ENCODE assay signal across 8 cellular contexts in the genomic region with DNA sequence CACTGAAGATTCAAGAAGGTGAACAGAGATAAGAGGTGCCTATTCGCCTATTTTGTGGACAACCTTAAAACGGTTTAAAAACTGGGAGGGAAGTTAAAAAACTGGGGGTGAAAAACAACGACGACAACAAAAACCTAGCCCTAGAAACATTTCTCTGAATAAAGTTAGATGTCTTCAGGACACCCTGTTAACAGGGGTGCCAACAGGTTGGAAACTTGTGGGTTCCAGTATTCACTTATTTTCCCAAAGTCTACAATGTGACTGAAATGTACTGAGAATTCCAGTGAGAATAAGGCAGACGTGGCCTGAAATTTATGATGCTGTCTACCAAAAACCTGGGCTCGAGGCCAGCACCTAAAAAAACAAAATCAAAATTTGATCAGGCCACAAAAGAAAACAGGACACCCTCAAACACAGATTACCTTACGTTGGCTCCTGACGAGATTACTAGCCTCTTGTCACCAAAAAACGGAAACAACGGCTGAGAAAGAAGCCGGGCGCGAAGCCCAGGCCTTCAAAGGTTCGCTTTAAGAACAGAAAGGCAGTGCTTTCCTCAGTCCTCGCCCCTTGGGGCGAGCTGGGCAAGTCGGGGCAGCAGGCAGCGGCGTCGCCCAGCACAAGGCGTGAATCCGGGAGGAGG. TPM values are rescaled to one million over a fixed set of nuclear protein-coding genes. Genes with fewer than 3 reads are reported as not detected.
DNase-seq lines count a peak whose midpoint lies in the region; ATAC-seq and TF ChIP-seq lines count a peak whose summit lies in the region.

No MANE protein-coding gene starts in this region.

- TF ChIP-seq CTCF in hepatocyte (IDR thresholded peaks at IDR 0.05; ENCODE audit: poor library complexity) = no peak

- CTCF ChIA-PET in activated naive CD4-positive, alpha-beta T cell treated with anti-CD3 and anti-CD28 coated beads for 36 hours (lab: Charles Lee) = interaction anchor here (1.2 to 1.5 kb wide), 3 partner anchors 8 to 353 kb away, joined by 3 to 4 read pairs (median 3); no protein-coding TSS in a partner anchor

- H3K27ac ChIP-seq in hepatocyte = peak overlapping the region; percentile 96

- peaks cover 11% of the 10 kb centered on the region for H3K4me1 ChIP-seq in hepatocyte (ENCODE audit: insufficient read depth)

- H3K36me3 ChIP-seq in hepatocyte (replicated peaks; ENCODE audit: insufficient read depth, low read depth) = no peaks in the 10 kb centered on the region

- H2AFZ ChIP-seq in hepatocyte = peak overlapping the region; percentile 88

- H3K27me3 Mint-ChIP-seq in activated naive CD4-positive, alpha-beta T cell treated with anti-CD3 and anti-CD28 coated beads for 36 hours (ENCODE audit: low read depth) = no peaks in the 10 kb centered on the region
- H3K27me3 Mint-ChIP-seq in activated T-helper 1 cell treated with anti-CD3 and anti-CD28 coated beads, Interleukin-12 subunit alpha, Interleukin-12 subunit beta, Interleukin-2, Interleukin-4 antibody, amounts not matched to agents 30 ng/mL and 10 ng/mL and 1 ng/mL, durations not matched to agents 14 hours and 24 hours and 36 hours (ENCODE audit: insufficient read depth) = peaks cover 4% of the 10 kb centered on the region

- peak overlapping the region; percentile 93 for H3K4me2 ChIP-seq in hepatocyte

- intact Hi-C loops in activated naive CD4-positive, alpha-beta T cell treated with anti-CD3 and anti-CD28 coated beads for 36 hours (cut with micrococcal nuclease) = loop anchor here (1.0 to 5.0 kb wide), 6 partner anchors 92 to 568 kb away; partner anchors contain the start of gene ANKRD42
- intact Hi-C loops in activated T-helper 1 cell treated with anti-CD3 and anti-CD28 coated beads, Interleukin-12 subunit alpha, Interleukin-12 subunit beta, Interleukin-2, Interleukin-4 antibody, amounts not matched to agents 30 ng/mL and 10 ng/mL and 1 ng/mL, durations not matched to agents 14 hours and 24 hours and 36 hours (cut with micrococcal nuclease) = loop anchor here (1.0 to 10.0 kb wide), 3 partner anchors 34 to 1410 kb away; partner anchors contain the start of gene ANKRD42

- H3K9me3 ChIP-seq in hepatocyte (ENCODE audit: low read depth) = no peaks in the 10 kb centered on the region

- peak overlapping the region; percentile 98 for H3K27ac Mint-ChIP-seq in activated naive CD4-positive, alpha-beta T cell treated with anti-CD3 and anti-CD28 coated beads for 36 hours
- H3K27ac Mint-ChIP-seq in activated T-helper 1 cell treated with anti-CD3 and anti-CD28 coated beads, Interleukin-12 subunit alpha, Interleukin-12 subunit beta, Interleukin-2, Interleukin-4 antibody, amounts not matched to agents 30 ng/mL and 10 ng/mL and 1 ng/mL, durations not matched to agents 14 hours and 24 hours and 36 hours = peak overlapping the region; percentile 95

- H3K36me3 Mint-ChIP-seq in activated naive CD4-positive, alpha-beta T cell treated with anti-CD3 and anti-CD28 coated beads for 36 hours (ENCODE audit: low read depth) = no peaks in the 10 kb centered on the region
- H3K36me3 Mint-ChIP-seq in activated T-helper 1 cell treated with anti-CD3 and anti-CD28 coated beads, Interleukin-12 subunit alpha, Interleukin-12 subunit beta, Interleukin-2, Interleukin-4 antibody, amounts not matched to agents 30 ng/mL and 10 ng/mL and 1 ng/mL, durations not matched to agents 14 hours and 24 hours and 36 hours (ENCODE audit: low read depth) = peaks cover 16% of the 10 kb centered on the region

- H3K27me3 ChIP-seq in hepatocyte = no peaks in the 10 kb centered on the region

- H3K79me2 ChIP-seq in hepatocyte = peaks cover 49% of the 10 kb centered on the region

- peak; percentile 34 for ATAC-seq in HG03103 (IDR thresholded peaks at IDR 0.05; ENCODE audit: low read depth, unreplicated experiment)
- peak; percentile 44 for ATAC-seq in stimulated activated naive CD8-positive, alpha-beta T cell treated with anti-CD3 and anti-CD28 coated beads, Interleukin-15, Interleukin-2, amounts not matched to agents 100 U/mL and 50 U/mL, for 24 hours

- WGBS in hepatocyte (ENCODE audit: low lambda C conversion rate, missing lambda C conversion rate) = 4% methylated on average over 22 of the region's 22 CpGs

- peak overlapping the region; percentile 50 for H3K4me3 ChIP-seq in hepatocyte

- no peaks in the 10 kb centered on the region for H3K9me2 ChIP-seq in hepatocyte (replicated peaks; ENCODE audit: insufficient read depth)

- peak overlapping the region; percentile 97 for H3K4me3 Mint-ChIP-seq in activated naive CD4-positive, alpha-beta T cell treated with anti-CD3 and anti-CD28 coated beads for 36 hours
- peak overlapping the region; percentile 96 for H3K4me3 Mint-ChIP-seq in activated T-helper 1 cell treated with anti-CD3 and anti-CD28 coated beads, Interleukin-12 subunit alpha, Interleukin-12 subunit beta, Interleukin-2, Interleukin-4 antibody, amounts not matched to agents 30 ng/mL and 10 ng/mL and 1 ng/mL, durations not matched to agents 14 hours and 24 hours and 36 hours

- peaks cover 3% of the 10 kb centered on the region for H4K20me1 ChIP-seq in hepatocyte (ENCODE audit: insufficient read depth, poor library complexity, severe bottlenecking)

- DNase-seq in activated naive CD4-positive, alpha-beta T cell treated with anti-CD3 and anti-CD28 coated beads for 36 hours = no peak
- no peak for DNase-seq in activated naive CD4-positive, alpha-beta T cell treated with anti-CD3 and anti-CD28 coated beads, Interleukin-2, amount 50 U/mL, for 16 hours
- no peak for DNase-seq in activated T-helper 1 cell treated with anti-CD3 and anti-CD28 coated beads, Interleukin-12 subunit alpha, Interleukin-12 subunit beta, Interleukin-2, Interleukin-4 antibody, amounts not matched to agents 30 ng/mL and 10 ng/mL and 1 ng/mL, durations not matched to agents 14 hours and 24 hours and 36 hours (ENCODE audit: low spot score)
- no peak for DNase-seq in hepatocyte (ENCODE audit: low spot score)
- DNase-seq in stimulated activated naive CD8-positive, alpha-beta T cell treated with anti-CD3 and anti-CD28 coated beads, Interleukin-15, Interleukin-2, amounts not matched to agents 100 U/mL and 50 U/mL, for 24 hours = no peak
- DNase-seq in NCI-H1436 treated with DMSO at 0.1 percent for 48 hours (lab: John Stamatoyannopoulos, UW) = no peak
- no peak for DNase-seq in AG20443 (ENCODE audit: low spot score)

- no peaks in the 10 kb centered on the region for H3K9me3 Mint-ChIP-seq in activated naive CD4-positive, alpha-beta T cell treated with anti-CD3 and anti-CD28 coated beads for 36 hours
- H3K9me3 Mint-ChIP-seq in activated T-helper 1 cell treated with anti-CD3 and anti-CD28 coated beads, Interleukin-12 subunit alpha, Interleukin-12 subunit beta, Interleukin-2, Interleukin-4 antibody, amounts not matched to agents 30 ng/mL and 10 ng/mL and 1 ng/mL, durations not matched to agents 14 hours and 24 hours and 36 hours = peaks cover 4% of the 10 kb centered on the region

- H3K4me1 Mint-ChIP-seq in activated naive CD4-positive, alpha-beta T cell treated with anti-CD3 and anti-CD28 coated beads for 36 hours (ENCODE audit: low read depth) = peaks cover 28% of the 10 kb centered on the region
- peaks cover 21% of the 10 kb centered on the region for H3K4me1 Mint-ChIP-seq in activated T-helper 1 cell treated with anti-CD3 and anti-CD28 coated beads, Interleukin-12 subunit alpha, Interleukin-12 subunit beta, Interleukin-2, Interleukin-4 antibody, amounts not matched to agents 30 ng/mL and 10 ng/mL and 1 ng/mL, durations not matched to agents 14 hours and 24 hours and 36 hours (ENCODE audit: low read depth)

RNA-seq across cellular contexts. Expression of gene CCDC90B, which starts 0.9 kb away (rescaled TPM):
- total RNA-seq in activated naive CD4-positive, alpha-beta T cell treated with anti-CD3 and anti-CD28 coated beads for 36 hours = 10 to 100 TPM; 28.2 to 29.5 TPM
- 24.2 and 24.5 TPM in 2 replicates for total RNA-seq in activated T-helper 1 cell treated with anti-CD3 and anti-CD28 coated beads, Interleukin-12 subunit alpha, Interleukin-12 subunit beta, Interleukin-2, Interleukin-4 antibody, amounts not matched to agents 30 ng/mL and 10 ng/mL and 1 ng/mL, durations not matched to agents 14 hours and 24 hours and 36 hours
- total RNA-seq in hepatocyte = 42.4 and 45.7 TPM in 2 replicates
- polyA plus RNA-seq in hepatocyte = 47.8 and 50.9 TPM in 2 replicates
